In the genomic region with DNA sequence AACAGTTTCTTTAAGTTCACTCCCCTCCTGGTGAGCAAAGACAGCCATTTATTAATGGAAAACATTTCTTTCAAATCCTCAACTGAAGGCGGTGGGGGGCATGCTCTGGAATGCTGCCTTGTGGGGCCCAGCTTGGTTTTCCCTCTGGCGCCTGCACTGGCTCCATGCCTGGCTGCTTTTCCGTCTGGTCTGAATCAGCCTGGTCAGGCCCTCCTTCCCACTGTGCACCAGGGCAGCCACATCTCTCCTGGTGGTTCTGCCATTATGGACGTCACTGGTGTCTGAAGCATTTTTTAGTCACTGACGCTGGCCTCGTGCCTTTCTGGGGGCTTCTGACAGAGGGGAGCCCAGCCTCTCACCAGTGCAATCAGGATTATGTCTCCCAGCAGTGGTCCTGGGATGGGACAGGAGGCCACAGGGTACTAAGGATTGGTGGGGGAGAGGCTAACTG, we compare ENCODE assay signal across 12 cellular contexts. TPM values are rescaled to one million over a fixed set of nuclear protein-coding genes. Genes with fewer than 3 reads are reported as not detected.
A peak's percentile ranks its signal among the peaks of the same experiment; 100 is the strongest.
DNase-seq lines count a peak whose midpoint lies in the region; ATAC-seq and TF ChIP-seq lines count a peak whose summit lies in the region.
"Had no signal": no experiment of that assay in that cellular context is flagged by ENCODE, and none has a peak within 500 bp of the region (broad histone marks: within the 10 kb centered on the region; RNA-seq: fewer than 3 reads in every experiment).

No MANE protein-coding gene starts in this region.

- H3K36me3 ChIP-seq in HUES64 (ENCODE audit: insufficient read depth, low read length): no peaks in the 10 kb centered on the region
- H3K36me3 ChIP-seq in MM.1S (replicated peaks; ENCODE audit: insufficient read depth, low read length): no peaks in the 10 kb centered on the region

- no peaks in the 10 kb centered on the region for H3K79me2 ChIP-seq in MM.1S (ENCODE audit: low read length)

- TF ChIP-seq CTCF in choroid plexus epithelial cell (conservative IDR thresholded peaks at IDR 0.05; ENCODE audit: low read depth, low read length) (no peak), mesothelial cell of epicardium (IDR thresholded peaks at IDR 0.05; ENCODE audit: unreplicated experiment) (no peak), MM.1S (IDR thresholded peaks at IDR 0.05; ENCODE audit: low read length) (no peak)

- 0 out of 2 replicates have a peak, but pooled peaks cover 3% of the 10 kb centered on the region for H3K9me3 ChIP-seq in HUES64 (ENCODE audit: insufficient read depth, low read depth, low read length)
- H3K9me3 ChIP-seq in MM.1S (replicated peaks; ENCODE audit: insufficient read depth, low read length): no peaks in the 10 kb centered on the region

- H3K4me1 Mint-ChIP-seq in mesothelial cell of epicardium: peaks cover 20% of the 10 kb centered on the region

- H4K20me1 ChIP-seq in MM.1S (ENCODE audit: insufficient read depth, low read length): no peaks in the 10 kb centered on the region

- H3K9ac ChIP-seq in HUES64 (ENCODE audit: low read depth, low read length): peak overlapping the region; percentile 34; the same call in 1 of the 2 replicates
- H3K9ac ChIP-seq in MM.1S (ENCODE audit: low read length): no peak overlapping the region

- H3K27ac Mint-ChIP-seq in mesothelial cell of epicardium: peak overlapping the region; percentile 78

- H3K4me1 ChIP-seq in HUES64 (ENCODE audit: insufficient read depth, low read length) (peaks cover 10% of the 10 kb centered on the region), MM.1S (ENCODE audit: low read length) (no peaks in the 10 kb centered on the region)

- WGBS in HUES64: 62% methylated on average over 6 of the region's 6 CpGs

- no peak for ATAC-seq in HG03097 (IDR thresholded peaks at IDR 0.05; ENCODE audit: low FRiP score, unreplicated experiment)

- H3K27me3 Mint-ChIP-seq in mesothelial cell of epicardium (ENCODE audit: low read depth): peaks cover 10% of the 10 kb centered on the region

- H3K9me3 Mint-ChIP-seq in mesothelial cell of epicardium: peaks cover 5% of the 10 kb centered on the region

- H3K4me2 ChIP-seq in MM.1S (ENCODE audit: low read depth, low read length): no peak overlapping the region

- H3K36me3 Mint-ChIP-seq in mesothelial cell of epicardium: no peaks in the 10 kb centered on the region

- H3F3A ChIP-seq in MM.1S (ENCODE audit: insufficient read depth, low read length): no peaks in the 10 kb centered on the region

- H3K4me3 ChIP-seq in HUES64 (ENCODE audit: low read length): no peak overlapping the region
- H3K4me3 ChIP-seq in choroid plexus epithelial cell (ENCODE audit: low read depth, low read length): no peak overlapping the region
- H3K4me3 ChIP-seq in MM.1S (ENCODE audit: low read length): no peak overlapping the region

- H3K27ac ChIP-seq in HUES64 (ENCODE audit: low read depth, low read length) (peak overlapping the region; percentile 83), MM.1S (ENCODE audit: low read length) (no peak overlapping the region)

- no peaks in the 10 kb centered on the region for H3K9me2 ChIP-seq in MM.1S (replicated peaks; ENCODE audit: insufficient read depth, low read length)

- no peak overlapping the region for H3K4me3 Mint-ChIP-seq in mesothelial cell of epicardium

- no peaks in the 10 kb centered on the region for H3K27me3 ChIP-seq in HUES64 (ENCODE audit: insufficient read depth, low read length)
- no peaks in the 10 kb centered on the region for H3K27me3 ChIP-seq in MM.1S (replicated peaks; ENCODE audit: insufficient read depth, low read length)

- no peak overlapping the region for H2AFZ ChIP-seq in MM.1S (ENCODE audit: low read length)

- in situ Hi-C loops in ACHN (cut with HindIII; ENCODE audit: low pct_ligation_motif_present, low pct_unique_long_range_greater_than_20kb, low sequenced_read_pairs): no loop called here

- peak; percentile 13 for DNase-seq in ACHN
- DNase-seq in choroid plexus epithelial cell (ENCODE audit: low read depth): peak; percentile 83
- DNase-seq in mesothelial cell of epicardium (ENCODE audit: low spot score in 2 of 2, unreplicated experiment in 2 of 2): peak in 1 of 2 experiments; percentile 63
- no peak for DNase-seq in activated CD4-positive, CD25-positive, alpha-beta regulatory T cell (lab: John Stamatoyannopoulos, UW)
- DNase-seq in activated CD4-positive, alpha-beta T cell treated with anti-CD3 and anti-CD28 coated beads, Interleukin-2, amount 50 U/mL, for 1 hour: no peak
- DNase-seq in MM.1S: no peak
- DNase-seq: activated T-cell treated with anti-CD3 and anti-CD28 coated beads for 4 hours, aorta, Karpas-422, NCI-H2171 had no signal

RNA-seq across cellular contexts. Expression of gene APEH, which starts 57.6 kb away (rescaled TPM):
- 106 TPM for polyA plus RNA-seq in HUES64 (2013, experiment 1 of 2)
- 112 TPM for polyA plus RNA-seq in HUES64 (2013, experiment 2 of 2)
- 111 to 118 TPM (median 115 TPM) in 3 replicates for total RNA-seq in mesothelial cell of epicardium

Comparison
In these comparisons a context has a peak if more than half of its experiments do, and no peak if none do; other contexts are left out.
1. DNase-seq: peak in ACHN (single experiment) and choroid plexus epithelial cell (single experiment); none in activated CD4-positive, CD25-positive, alpha-beta regulatory T cell (0 of 4), activated CD4-positive, alpha-beta T cell treated with anti-CD3 and anti-CD28 coated beads, Interleukin-2, amount 50 U/mL, for 1 hour (single experiment) and MM.1S (single experiment).